14 cellular contexts compared by ENCODE assay signal in genomic region chr9:106880081-106880480, GRCh38. TPM values are rescaled to one million over a fixed set of nuclear protein-coding genes. Genes with fewer than 3 reads are reported as not detected.
DNase-seq lines count a peak whose midpoint lies in the region; TF ChIP-seq lines count a peak whose summit lies in the region.
"Had no signal": no experiment of that assay in that cellular context is flagged by ENCODE, and none has a peak within 500 bp of the region (broad histone marks: within the 10 kb centered on the region; RNA-seq: fewer than 3 reads in every experiment).

No MANE protein-coding gene starts in this region.

- peaks cover 31% of the 10 kb centered on the region for H3K4me1 ChIP-seq in fibroblast of lung (ENCODE audit: control insufficient read depth, extremely low read depth, insufficient read depth, low read length)
- peaks cover 68 to 88% of the 10 kb centered on the region in 2 donors for H3K4me1 ChIP-seq in thyroid gland
- H3K4me1 ChIP-seq in OCI-LY7 (ENCODE audit: insufficient read depth, low read length, poor library complexity, severe bottlenecking), result no peaks in the 10 kb centered on the region

- intact Hi-C loops in MCF 10A (cut with micrococcal nuclease), result no loop called here
- intact Hi-C loops in thyroid gland (cut with DNase I), result no loop called here
- intact Hi-C loops in OCI-LY7 (cut with micrococcal nuclease; ENCODE audit: unreplicated experiment), result no loop called here

- H3K27me3 Mint-ChIP-seq in MCF 10A (ENCODE audit: insufficient read depth, unreplicated experiment) (no peaks in the 10 kb centered on the region), nephron progenitor cell (ENCODE audit: low read depth, poor library complexity) (no peaks in the 10 kb centered on the region)

- POLR2A ChIA-PET in MCF 10A (lab: Yijun Ruan, JAX), result interaction anchor here (0.6 to 15.0 kb wide), 8 partner anchors 10 to 292 kb away, joined by 4 to 710 read pairs (median 14); partner anchors contain the start of gene ZNF462
- POLR2A ChIA-PET in OCI-LY7 (lab: Charles Lee), result no interaction called here

- no peak overlapping the region for H3K4me3 ChIP-seq in fibroblast of lung (replicated peaks in 1 of 4; ENCODE audit: control extremely low read depth in 1 of 4, insufficient read depth in 1 of 4, low read depth in 3 of 4, low read length in 4 of 4)
- H3K4me3 ChIP-seq in thyroid gland (replicated peaks in 1 of 3), result no peak overlapping the region
- no peak overlapping the region for H3K4me3 ChIP-seq in OCI-LY7 (ENCODE audit: low read depth, low read length, poor library complexity, severe bottlenecking)
- H3K4me3 ChIP-seq: BLaER1 had no signal

- H3K4me3 Mint-ChIP-seq in MCF 10A (ENCODE audit: unreplicated experiment) (no peak overlapping the region), nephron progenitor cell (no peak overlapping the region)

- H3K4me2 ChIP-seq in fibroblast of lung (ENCODE audit: extremely low read depth, insufficient read depth, low read length) (peak overlapping the region; percentile 29), OCI-LY7 (ENCODE audit: low read length) (no peak overlapping the region)
- H3K4me2 ChIP-seq: BLaER1 had no signal

- H3K27ac Mint-ChIP-seq in MCF 10A (ENCODE audit: low read depth, unreplicated experiment) (peak overlapping the region; percentile 56), nephron progenitor cell (peak overlapping the region; percentile 22)
- H3K27ac Mint-ChIP-seq: activated T-helper 2 cell treated with anti-CD3 and anti-CD28 coated beads, Interferon-gamma antibody, Interleukin-2, Interleukin-4, amounts not matched to agents 10 μg/mL and 5 μg/mL and 100 μg/mL, durations not matched to agents 14 hours and 24 hours and 36 hours had no signal

- TF ChIP-seq POLR2A in thyroid gland (IDR thresholded peaks at IDR 0.05), result peak in 1 of 2 donors; percentile 60

- WGBS in thyroid gland, 2 donors, result 60 to 75% methylated on average over 5 of the region's 5 CpGs

- CTCF ChIA-PET in MCF 10A (lab: Yijun Ruan, JAX), result interaction anchor here (0.6 to 2.2 kb wide), 7 partner anchors 10 to 1869 kb away, joined by 3 to 7 read pairs (median 4); no protein-coding TSS in a partner anchor
- CTCF ChIA-PET in OCI-LY7 (lab: Charles Lee; ENCODE audit: unreplicated experiment), result no interaction called here

- no peaks in the 10 kb centered on the region for H3K27me3 ChIP-seq in fibroblast of lung (ENCODE audit: control insufficient read depth, insufficient read depth, low read length)
- no peaks in the 10 kb centered on the region for H3K27me3 ChIP-seq in thyroid gland
- H3K27me3 ChIP-seq: BLaER1, neutrophil had no signal

- H3K36me3 ChIP-seq in fibroblast of lung (ENCODE audit: control insufficient read depth, insufficient read depth, low read length) (no peaks in the 10 kb centered on the region), thyroid gland (no peaks in the 10 kb centered on the region), OCI-LY7 (ENCODE audit: insufficient read depth, low read length) (no peaks in the 10 kb centered on the region)
- H3K36me3 ChIP-seq: BLaER1, neutrophil had no signal

- H3K9ac ChIP-seq in fibroblast of lung (ENCODE audit: insufficient read depth, low read length), result no peak overlapping the region
- H3K9ac ChIP-seq: BLaER1 had no signal

- H3K9me3 Mint-ChIP-seq in MCF 10A (ENCODE audit: unreplicated experiment), result peaks cover 5% of the 10 kb centered on the region
- H3K9me3 Mint-ChIP-seq in nephron progenitor cell, result peaks cover 11% of the 10 kb centered on the region
- H3K9me3 Mint-ChIP-seq: activated T-helper 2 cell treated with anti-CD3 and anti-CD28 coated beads, Interferon-gamma antibody, Interleukin-2, Interleukin-4, amounts not matched to agents 10 μg/mL and 5 μg/mL and 100 μg/mL, durations not matched to agents 14 hours and 24 hours and 36 hours had no signal

- no peak overlapping the region for H2AFZ ChIP-seq in fibroblast of lung (ENCODE audit: low read length)
- no peak overlapping the region for H2AFZ ChIP-seq in OCI-LY7 (ENCODE audit: low read length)

- H4K20me1 ChIP-seq in fibroblast of lung (ENCODE audit: control insufficient read depth, extremely low read depth, insufficient read depth, low read length) (no peaks in the 10 kb centered on the region), OCI-LY7 (ENCODE audit: insufficient read depth, low read length) (no peaks in the 10 kb centered on the region)
- H4K20me1 ChIP-seq: BLaER1 had no signal

- H3K36me3 Mint-ChIP-seq in MCF 10A (ENCODE audit: insufficient read depth, unreplicated experiment) (peaks cover 7% of the 10 kb centered on the region), nephron progenitor cell (ENCODE audit: low read depth) (peaks cover 91% of the 10 kb centered on the region)

- DNase-seq in MCF 10A (ENCODE audit: unreplicated experiment) (no peak), fibroblast of lung (ENCODE audit: low read depth in 2 of 2) (no peak), nephron progenitor cell (no peak), thyroid gland (peak; percentile 58 to 61), GM10266 (ENCODE audit: extremely low spot score) (no peak), OCI-LY7 (ENCODE audit: low spot score) (no peak)
- no peak for DNase-seq in NK-92 treated with Interleukin-12 subunit alpha and Interleukin-12 subunit beta, amount 100 ng/mL, for 24 hours (lab: John Stamatoyannopoulos, UW)
- DNase-seq: activated CD4-positive, alpha-beta T cell treated with anti-CD3 and anti-CD28 coated beads, Interleukin-2, amount 50 U/mL, for 4 hours; DMS79; NCI-H1694 treated with DMSO at 0.1 percent for 48 hours; stimulated activated CD4-positive, alpha-beta T cell treated with anti-CD3 and anti-CD28 coated beads, Interleukin-15, amount 100 ng/mL, for 24 hours had no signal

- H3K27ac ChIP-seq in fibroblast of lung (ENCODE audit: insufficient read depth, low read length) (peak overlapping the region; percentile 87), thyroid gland (peak overlapping the region; percentile 63 to 91 (median 88)), OCI-LY7 (ENCODE audit: low read depth, low read length, poor library complexity, severe bottlenecking) (no peak overlapping the region)
- H3K27ac ChIP-seq: BLaER1, neutrophil had no signal

- TF ChIP-seq CTCF in MCF 10A (IDR thresholded peaks at IDR 0.05; ENCODE audit: unreplicated experiment) (no peak), fibroblast of lung (conservative IDR thresholded peaks at IDR 0.05 in 1 of 2, IDR thresholded peaks at IDR 0.05 in 1 of 2; ENCODE audit: low read depth in 1 of 2, low read length in 2 of 2) (no peak), nephron progenitor cell (IDR thresholded peaks at IDR 0.05) (no peak), thyroid gland (IDR thresholded peaks at IDR 0.05) (no peak), GM10266 (IDR thresholded peaks at IDR 0.05; ENCODE audit: control insufficient read depth, insufficient read depth, low read depth, missing control alignments) (no peak), OCI-LY7 (conservative IDR thresholded peaks at IDR 0.05; ENCODE audit: low read length) (no peak)

- no peaks in the 10 kb centered on the region; the same call in 1 of the 2 replicates for H3K9me2 ChIP-seq in OCI-LY7 (ENCODE audit: insufficient read depth, low read length)

- H3K4me1 Mint-ChIP-seq in MCF 10A (ENCODE audit: insufficient read depth, unreplicated experiment) (peaks cover 55% of the 10 kb centered on the region), nephron progenitor cell (peaks cover 55% of the 10 kb centered on the region)

- H3K79me2 ChIP-seq in fibroblast of lung (ENCODE audit: control insufficient read depth, insufficient read depth, low read length), result peaks cover 40% of the 10 kb centered on the region
- no peaks in the 10 kb centered on the region for H3K79me2 ChIP-seq in OCI-LY7 (ENCODE audit: insufficient read depth, low read depth, low read length)

- no TSS peak for BruUV-seq in MCF 10A (replicated peaks; lab: Mats Ljungman, UMichigan)
- BruUV-seq in OCI-LY7 (replicated peaks; lab: Mats Ljungman, UMichigan), result no TSS peak

- H3K9me3 ChIP-seq in fibroblast of lung (ENCODE audit: control insufficient read depth, insufficient read depth, low read depth, low read length), result no peaks in the 10 kb centered on the region
- H3K9me3 ChIP-seq in thyroid gland, result no peaks in the 10 kb centered on the region
- H3K9me3 ChIP-seq in OCI-LY7 (ENCODE audit: low read length), result no peaks in the 10 kb centered on the region
- H3K9me3 ChIP-seq: BLaER1, neutrophil had no signal

RNA-seq across cellular contexts. Expression of gene ZNF462, which starts 17.1 kb away (rescaled TPM):
- 45.7 and 47.2 TPM in 2 replicates for total RNA-seq in MCF 10A (2022)
- 19.5 and 27.4 TPM in 2 replicates for total RNA-seq in fibroblast of lung
- polyA plus RNA-seq in fibroblast of lung, result 6.0 and 6.3 TPM in 2 replicates
- 5.3 and 7.5 TPM in 2 replicates for polyA plus RNA-seq in fibroblast of lung (2012)
- polyA minus RNA-seq in fibroblast of lung (ENCODE audit: low replicate concordance), result 34.8 and 37.5 TPM in 2 replicates
- total RNA-seq in thyroid gland, result 10 to 100 TPM; 33.3 to 60.4 (median 46.3) TPM
- 0.70 and 1.1 TPM in 2 replicates for total RNA-seq in OCI-LY7 (2014; rRNA removed; shearing (Covaris generic))
- total RNA-seq in OCI-LY7 (2022), result 0.35 and 0.88 TPM in 2 replicates

Comparison
In these comparisons a context has a peak if more than half of its experiments do, and no peak if none do; other contexts are left out.
1. DNase-seq: peak in thyroid gland (2 of 2); none in MCF 10A (single experiment), fibroblast of lung (0 of 2), nephron progenitor cell (single experiment), GM10266 (single experiment), NK-92 treated with Interleukin-12 subunit alpha and Interleukin-12 subunit beta, amount 100 ng/mL, for 24 hours (single experiment) and OCI-LY7 (single experiment).